8 cellular contexts compared by ENCODE assay signal in genomic region chr13:29508130-29508873, GRCh38.
A peak's percentile ranks its signal among the peaks of the same experiment; 100 is the strongest.
DNase-seq lines count a peak whose midpoint lies in the region; ATAC-seq, FAIRE-seq and TF ChIP-seq lines count a peak whose summit lies in the region.

No MANE protein-coding gene starts in this region.

- H3K9me3 ChIP-seq in IMR-90 (ENCODE audit: control insufficient read depth, insufficient read depth, low read length) (no peaks in the 10 kb centered on the region), neural cell (ENCODE audit: low read length) (no peaks in the 10 kb centered on the region)

- H3K4me3 ChIP-seq in IMR-90 (ENCODE audit: insufficient read depth, low read depth, low read length) (no peak overlapping the region), fibroblast of mammary gland (ENCODE audit: control insufficient read depth, low read depth, low read length) (no peak overlapping the region), neural cell (ENCODE audit: low read length) (peak overlapping the region; percentile 25)

- no peak overlapping the region for H3K9ac ChIP-seq in IMR-90 (ENCODE audit: low read depth, low read length)
- peak overlapping the region; percentile 24 for H3K9ac ChIP-seq in neural cell (ENCODE audit: low read length)

- H2BK20ac ChIP-seq in IMR-90 (ENCODE audit: low read depth, low read length) = no peak overlapping the region

- no peak overlapping the region for H2BK15ac ChIP-seq in IMR-90 (ENCODE audit: low read depth, low read length)

- no peaks in the 10 kb centered on the region for H3F3A ChIP-seq in neural cell (ENCODE audit: insufficient read depth, low read length, poor library complexity, severe bottlenecking)

- peaks cover 12% of the 10 kb centered on the region for H4K20me1 ChIP-seq in IMR-90 (ENCODE audit: insufficient read depth, low read length)
- H4K20me1 ChIP-seq in neural cell (ENCODE audit: insufficient read depth) = no peaks in the 10 kb centered on the region

- ATAC-seq in IMR-90 (ENCODE audit: low read depth) = peak; percentile 87
- ATAC-seq in stimulated activated naive CD8-positive, alpha-beta T cell treated with anti-CD3 and anti-CD28 coated beads, Interleukin-15, Interleukin-2, amounts not matched to agents 100 U/mL and 50 U/mL, for 24 hours = peak; percentile 78

- no peak overlapping the region for H4K8ac ChIP-seq in IMR-90 (ENCODE audit: low read depth in 2 of 2, low read length in 2 of 2)

- FAIRE-seq in RCC 7860 (lab: Jason Lieb, UNC) = no peak

- POLR2A ChIA-PET in IMR-90 (lab: Charles Lee; ENCODE audit: unreplicated experiment) = no interaction called here

- 7% methylated on average over 3 of the region's 16 CpGs; no CpG with 5 or more reads in 1 of the 2 experiments for WGBS in IMR-90 (ENCODE audit: extremely low coverage in 2 of 2, insufficient read length in 1 of 2), 2 experiments

- intact Hi-C loops in IMR-90 (cut with micrococcal nuclease) = loop anchor here (1.0 to 5.0 kb wide), 6 partner anchors 87 to 607 kb away; partner anchors contain the start of gene SLC7A1

- H3K56ac ChIP-seq in IMR-90 (ENCODE audit: extremely low read depth, insufficient read depth, low read length) = no peak overlapping the region

- H3K36me3 ChIP-seq in IMR-90 (ENCODE audit: control insufficient read depth, insufficient read depth, low read length) = peaks cover 6% of the 10 kb centered on the region
- no peaks in the 10 kb centered on the region for H3K36me3 ChIP-seq in neural cell (ENCODE audit: insufficient read depth, low read length)

- TF ChIP-seq CTCF in C4-2B (conservative IDR thresholded peaks at IDR 0.05) (peak; percentile 100), IMR-90 (conservative IDR thresholded peaks at IDR 0.05; ENCODE audit: low read depth, low read length) (peak; percentile 94), fibroblast of mammary gland (conservative IDR thresholded peaks at IDR 0.05; ENCODE audit: control insufficient read depth, insufficient read depth, low read depth, low read length) (peak; percentile 98), neural cell (IDR thresholded peaks at IDR 0.05; ENCODE audit: poor library complexity, severe bottlenecking) (peak; percentile 98)

- no peak overlapping the region for H3K27ac ChIP-seq in C4-2B
- no peak overlapping the region for H3K27ac ChIP-seq in IMR-90 (ENCODE audit: insufficient read depth, low read length)
- H3K27ac ChIP-seq in neural cell (ENCODE audit: low read length) = no peak overlapping the region

- no peak overlapping the region for H2BK5ac ChIP-seq in IMR-90 (ENCODE audit: low read depth, low read length, poor library complexity, severe bottlenecking)

- peaks cover 2% of the 10 kb centered on the region for H3K4me1 ChIP-seq in IMR-90 (ENCODE audit: control insufficient read depth, insufficient read depth, low read length)

- no peak overlapping the region for H2BK120ac ChIP-seq in IMR-90 (ENCODE audit: low read depth, low read length)

- no peaks in the 10 kb centered on the region for H3K79me2 ChIP-seq in neural cell (replicated peaks; ENCODE audit: insufficient read depth, low read length)

- H2AFZ ChIP-seq in IMR-90 (replicated peaks; ENCODE audit: low read length, poor library complexity) (peak overlapping the region; percentile 15), neural cell (ENCODE audit: low read depth, low read length) (no peak overlapping the region)

- TF ChIP-seq RAD21 in IMR-90 (IDR thresholded peaks at IDR 0.05; ENCODE audit: low read length) = peak; percentile 93
- peak; percentile 99 for TF ChIP-seq RAD21 in neural cell (conservative IDR thresholded peaks at IDR 0.05)

- H4K5ac ChIP-seq in IMR-90 (ENCODE audit: low read depth, low read length) = no peak overlapping the region

- H3K4ac ChIP-seq in IMR-90 (ENCODE audit: low read depth, low read length) = no peak overlapping the region

- in situ Hi-C loops in IMR-90 (cut with MboI; ENCODE audit: low sequenced_read_pairs) = loop anchor here (5.0 kb wide), 1 partner anchor 204 kb away; no protein-coding TSS in a partner anchor

- dilution Hi-C loops in IMR-90 (cut with HindIII; ENCODE audit: low sequenced_read_pairs, unreplicated experiment) = no loop called here

- TF ChIP-seq EP300 in neural cell (conservative IDR thresholded peaks at IDR 0.05; ENCODE audit: poor library complexity, severe bottlenecking) = no peak

- DNase-seq in GM19240 (ENCODE audit: insufficient read length, low spot score) (peak; percentile 92), IMR-90 (peak; percentile 79), RCC 7860 (ENCODE audit: low spot score) (peak; percentile 51), fibroblast of mammary gland (ENCODE audit: low read depth) (peak; percentile 84)
- peak; percentile 82 to 83 for DNase-seq in activated T-cell treated with anti-CD3 and anti-CD28 coated beads, Interleukin-2, amount 50 U/mL, for 48 hours
- peak; percentile 81 for DNase-seq in stimulated activated naive CD8-positive, alpha-beta T cell treated with anti-CD3 and anti-CD28 coated beads, Interleukin-15, Interleukin-2, amounts not matched to agents 100 U/mL and 50 U/mL, for 24 hours

- peak overlapping the region; percentile 17 for H2AK9ac ChIP-seq in IMR-90 (replicated peaks; ENCODE audit: low read depth, low read length, poor library complexity)

- no peak for TF ChIP-seq POLR2A in IMR-90 (IDR thresholded peaks at IDR 0.05; ENCODE audit: low read depth, low read length)

- no peak overlapping the region for H4K91ac ChIP-seq in IMR-90 (ENCODE audit: insufficient read depth, low read depth, low read length)

- H2AK5ac ChIP-seq in IMR-90 (ENCODE audit: low read depth, low read length) = no peak overlapping the region

- no peak overlapping the region for H3K14ac ChIP-seq in IMR-90 (replicated peaks; ENCODE audit: low read depth, low read length)

- no peak overlapping the region for H3K18ac ChIP-seq in IMR-90 (ENCODE audit: low read depth, low read length)

- BruUV-seq in IMR-90 (replicated peaks; lab: Mats Ljungman, UMichigan) = no TSS peak

- H3K4me2 ChIP-seq in IMR-90 (ENCODE audit: low read depth, low read length) = no peak overlapping the region
- no peak overlapping the region for H3K4me2 ChIP-seq in neural cell (ENCODE audit: low read length)

- H3K9me1 ChIP-seq in IMR-90 (ENCODE audit: insufficient read depth, low read length) = peaks cover 2% of the 10 kb centered on the region; the same call in 1 of the 2 replicates

- CTCF ChIA-PET in IMR-90 (lab: Yijun Ruan, JAX) = interaction anchor here (0.6 to 2.2 kb wide), 10 partner anchors 10 to 724 kb away, joined by 3 to 11 read pairs (median 4); no protein-coding TSS in a partner anchor

- 0 out of 4 replicates have a peak, but pooled peaks cover 0 to 2% of the 10 kb centered on the region in 2 experiments for H3K79me1 ChIP-seq in IMR-90 (ENCODE audit: low read depth in 1 of 2, low read length in 2 of 2)

- H3K27me3 ChIP-seq in IMR-90 (ENCODE audit: control insufficient read depth, insufficient read depth, low read length) (no peaks in the 10 kb centered on the region), neural cell (ENCODE audit: insufficient read depth, low read depth, low read length) (no peaks in the 10 kb centered on the region)

- no peak overlapping the region for H3K23ac ChIP-seq in IMR-90 (ENCODE audit: low read depth, low read length)

- H3K9me2 ChIP-seq in neural cell (ENCODE audit: insufficient read depth, low read length) = no peaks in the 10 kb centered on the region

TF ChIP-seq in IMR-90, 13 proteins besides CTCF, POLR2A, EP300 and RAD21:
- TF ChIP-seq MXI1 (IDR thresholded peaks at IDR 0.05; ENCODE audit: borderline replicate concordance, low read depth, low read length) (no peak), SMC3 (IDR thresholded peaks at IDR 0.05; ENCODE audit: low read depth, low read length) (peak; percentile 89)

TF ChIP-seq in neural cell, 6 proteins besides CTCF, POLR2A, EP300 and RAD21:
- TF ChIP-seq EZH2 (IDR thresholded peaks at IDR 0.05; ENCODE audit: borderline replicate concordance, insufficient read depth, low read length, poor library complexity, severe bottlenecking) (no peak), TAF1 (IDR thresholded peaks at IDR 0.05; ENCODE audit: low read depth) (no peak), REST (IDR thresholded peaks at IDR 0.05; ENCODE audit: borderline replicate concordance) (no peak), POLR2AphosphoS5 (IDR thresholded peaks at IDR 0.05) (no peak), MXI1 (conservative IDR thresholded peaks at IDR 0.05; ENCODE audit: poor library complexity, severe bottlenecking) (no peak), SMC3 (conservative IDR thresholded peaks at IDR 0.05; ENCODE audit: poor library complexity) (peak; percentile 97)
